ENCODE assay signal across 27 cellular contexts in the genomic region with DNA sequence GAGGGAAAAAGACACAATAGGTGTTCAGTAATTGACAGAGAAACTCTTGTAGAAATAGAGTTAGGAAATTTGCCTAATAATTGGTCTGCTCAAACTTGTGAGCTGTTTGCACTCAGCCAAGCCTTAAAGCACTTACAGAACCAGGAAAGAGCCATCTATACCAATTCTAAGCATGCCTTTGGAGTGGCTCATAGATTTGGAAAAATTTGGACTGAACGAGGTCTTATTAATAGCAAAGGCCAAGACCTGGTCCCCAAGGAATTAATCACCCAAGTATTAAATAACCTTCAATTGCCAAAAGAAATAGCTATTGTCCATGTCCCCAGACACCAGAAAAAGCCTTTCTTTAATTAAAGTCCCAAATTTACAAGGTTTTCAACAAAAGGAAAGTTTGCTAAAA.
"Had no signal": no experiment of that assay in that cellular context is flagged by ENCODE, and none has a peak within 500 bp of the region (broad histone marks: within the 10 kb centered on the region; RNA-seq: fewer than 3 reads in every experiment).

No MANE protein-coding gene starts in this region.

- ATAC-seq: activated naive CD4-positive, alpha-beta T cell treated with anti-CD3 and anti-CD28 coated beads, Interleukin-2, amount 50 U/mL, for 72 hours; activated naive CD8-positive, alpha-beta T cell treated with anti-CD3 and anti-CD28 coated beads, Interleukin-2, amount 50 U/mL, for 24 hours; activated T-cell treated with anti-CD3 and anti-CD28 coated beads, Interleukin-2, amount 50 U/mL, for 4 hours; WTC11 had no signal

- H3K4me1 ChIP-seq: Peyer's patch, SJCRH30 had no signal

- H3K4me3 ChIP-seq: cardiac muscle cell, Peyer's patch, SJCRH30 had no signal

- DNase-seq: activated CD4-positive, alpha-beta memory T cell treated with anti-CD3 and anti-CD28 coated beads for 36 hours; activated CD4-positive, alpha-beta T cell treated with anti-CD3 and anti-CD28 coated beads, Interleukin-2, amount 10 ng/mL, durations not matched to agents 7 days and 5 days; activated CD4-positive, CD25-positive, alpha-beta regulatory T cell treated with anti-CD3 and anti-CD28 coated beads, Interleukin-2, amount 50 U/mL, for 72 hours; activated CD8-positive, alpha-beta memory T cell treated with anti-CD3 and anti-CD28 coated beads for 24 hours; activated effector memory CD4-positive, alpha-beta T cell treated with anti-CD3 and anti-CD28 coated beads, Interleukin-2, amount 50 U/mL, for 16 hours; activated naive CD4-positive, alpha-beta T cell treated with Interleukin-2 at 50 U/mL for 16 hours; activated naive CD8-positive, alpha-beta T cell treated with anti-CD3 and anti-CD28 coated beads, Interleukin-2, amount 50 U/mL, for 24 hours; activated T-cell treated with anti-CD3 and anti-CD28 coated beads, Interleukin-2, amount 50 U/mL, for 4 hours; amniotic stem cell; brain microvascular endothelial cell; Karpas-422; MM.1S; NCI-H1105 treated with DMSO at 0.1 percent for 48 hours; NCI-H1436 treated with DMSO at 0.1 percent for 48 hours; NCI-H187 treated with DMSO at 0.1 percent for 48 hours; NCI-H2081 treated with DMSO at 0.1 percent for 48 hours; NCI-H446; NCI-H524; Peyer's patch; Right ventricle myocardium superior; SJCRH30; SK-N-SH; SW 1271 had no signal

- H3K27ac ChIP-seq: brain microvascular endothelial cell, cardiac muscle cell, Peyer's patch, RWPE1, SJCRH30 had no signal

- H3K9me3 ChIP-seq: SJCRH30, SK-N-SH had no signal

- H3K36me3 ChIP-seq: brain microvascular endothelial cell, cardiac muscle cell, Peyer's patch, SJCRH30 had no signal

- H3K27me3 ChIP-seq: brain microvascular endothelial cell, cardiac muscle cell, Peyer's patch, SJCRH30 had no signal
